Comparison of ENCODE assay signal across 1 cellular context in the genomic region with DNA sequence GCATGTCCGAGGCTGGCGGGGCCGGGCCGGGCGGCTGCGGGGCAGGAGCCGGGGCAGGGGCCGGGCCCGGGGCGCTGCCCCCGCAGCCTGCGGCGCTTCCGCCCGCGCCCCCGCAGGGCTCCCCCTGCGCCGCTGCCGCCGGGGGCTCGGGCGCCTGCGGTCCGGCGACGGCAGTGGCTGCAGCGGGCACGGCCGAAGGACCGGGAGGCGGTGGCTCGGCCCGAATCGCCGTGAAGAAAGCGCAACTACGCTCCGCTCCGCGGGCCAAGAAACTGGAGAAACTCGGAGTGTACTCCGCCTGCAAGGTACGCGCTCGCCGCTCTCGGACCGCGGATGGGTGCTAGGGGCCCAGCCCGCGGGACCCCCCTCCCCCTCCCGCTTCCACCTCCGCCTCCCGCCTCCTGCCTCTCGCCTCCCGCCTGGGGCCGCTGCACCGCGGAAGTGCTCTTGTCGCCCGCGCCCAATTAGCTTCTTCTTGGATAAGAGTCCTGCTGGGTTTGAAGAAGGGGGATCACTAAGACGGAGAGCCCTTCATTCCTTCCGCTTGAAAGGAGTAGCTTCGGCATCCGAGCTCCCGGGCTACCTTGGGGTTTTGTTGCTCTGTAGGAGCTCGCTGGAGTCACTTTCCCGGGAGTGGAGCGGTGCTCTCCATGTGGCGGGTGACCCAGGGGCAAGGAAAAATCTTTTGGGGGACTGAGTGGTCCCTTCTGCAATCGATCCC.
TF ChIP-seq lines count a peak whose summit lies in the region.

No MANE protein-coding gene starts in this region.

TF ChIP-seq in HCT116, 20 proteins besides CTCF, POLR2A, EP300 and RAD21 (continued from another document):
- TF ChIP-seq, protein P1, sequence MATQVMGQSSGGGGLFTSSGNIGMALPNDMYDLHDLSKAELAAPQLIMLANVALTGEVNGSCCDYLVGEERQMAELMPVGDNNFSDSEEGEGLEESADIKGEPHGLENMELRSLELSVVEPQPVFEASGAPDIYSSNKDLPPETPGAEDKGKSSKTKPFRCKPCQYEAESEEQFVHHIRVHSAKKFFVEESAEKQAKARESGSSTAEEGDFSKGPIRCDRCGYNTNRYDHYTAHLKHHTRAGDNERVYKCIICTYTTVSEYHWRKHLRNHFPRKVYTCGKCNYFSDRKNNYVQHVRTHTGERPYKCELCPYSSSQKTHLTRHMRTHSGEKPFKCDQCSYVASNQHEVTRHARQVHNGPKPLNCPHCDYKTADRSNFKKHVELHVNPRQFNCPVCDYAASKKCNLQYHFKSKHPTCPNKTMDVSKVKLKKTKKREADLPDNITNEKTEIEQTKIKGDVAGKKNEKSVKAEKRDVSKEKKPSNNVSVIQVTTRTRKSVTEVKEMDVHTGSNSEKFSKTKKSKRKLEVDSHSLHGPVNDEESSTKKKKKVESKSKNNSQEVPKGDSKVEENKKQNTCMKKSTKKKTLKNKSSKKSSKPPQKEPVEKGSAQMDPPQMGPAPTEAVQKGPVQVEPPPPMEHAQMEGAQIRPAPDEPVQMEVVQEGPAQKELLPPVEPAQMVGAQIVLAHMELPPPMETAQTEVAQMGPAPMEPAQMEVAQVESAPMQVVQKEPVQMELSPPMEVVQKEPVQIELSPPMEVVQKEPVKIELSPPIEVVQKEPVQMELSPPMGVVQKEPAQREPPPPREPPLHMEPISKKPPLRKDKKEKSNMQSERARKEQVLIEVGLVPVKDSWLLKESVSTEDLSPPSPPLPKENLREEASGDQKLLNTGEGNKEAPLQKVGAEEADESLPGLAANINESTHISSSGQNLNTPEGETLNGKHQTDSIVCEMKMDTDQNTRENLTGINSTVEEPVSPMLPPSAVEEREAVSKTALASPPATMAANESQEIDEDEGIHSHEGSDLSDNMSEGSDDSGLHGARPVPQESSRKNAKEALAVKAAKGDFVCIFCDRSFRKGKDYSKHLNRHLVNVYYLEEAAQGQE (IDR thresholded peaks at IDR 0.05; ENCODE audit: low read depth) = no peak
- TF ChIP-seq EZH2 (IDR thresholded peaks at IDR 0.05) (no peak), JUND (IDR thresholded peaks at IDR 0.05) (no peak), EGR1 (IDR thresholded peaks at IDR 0.05; ENCODE audit: low read depth) (no peak), ELF1 (IDR thresholded peaks at IDR 0.05; ENCODE audit: borderline replicate concordance, low read depth) (peak; percentile 58), SIN3A (IDR thresholded peaks at IDR 0.05; ENCODE audit: low read depth) (peak; percentile 14; the same call in 1 of the 2 replicates), POLR2AphosphoS5 (IDR thresholded peaks at IDR 0.05; ENCODE audit: low read depth, low read length) (no peak), YY1 (IDR thresholded peaks at IDR 0.05; ENCODE audit: extremely low read depth, insufficient replicate concordance, low read depth, low read length) (no peak), SRF (IDR thresholded peaks at IDR 0.05; ENCODE audit: low read depth) (no peak), SP1 (IDR thresholded peaks at IDR 0.05; ENCODE audit: low read depth) (no peak), ZFX (IDR thresholded peaks at IDR 0.05) (0 out of 2 replicates have a peak, but pooled peaks have one; percentile 30), FOSL1 (IDR thresholded peaks at IDR 0.05; ENCODE audit: low read depth) (no peak)
- TF ChIP-seq, protein P2, sequence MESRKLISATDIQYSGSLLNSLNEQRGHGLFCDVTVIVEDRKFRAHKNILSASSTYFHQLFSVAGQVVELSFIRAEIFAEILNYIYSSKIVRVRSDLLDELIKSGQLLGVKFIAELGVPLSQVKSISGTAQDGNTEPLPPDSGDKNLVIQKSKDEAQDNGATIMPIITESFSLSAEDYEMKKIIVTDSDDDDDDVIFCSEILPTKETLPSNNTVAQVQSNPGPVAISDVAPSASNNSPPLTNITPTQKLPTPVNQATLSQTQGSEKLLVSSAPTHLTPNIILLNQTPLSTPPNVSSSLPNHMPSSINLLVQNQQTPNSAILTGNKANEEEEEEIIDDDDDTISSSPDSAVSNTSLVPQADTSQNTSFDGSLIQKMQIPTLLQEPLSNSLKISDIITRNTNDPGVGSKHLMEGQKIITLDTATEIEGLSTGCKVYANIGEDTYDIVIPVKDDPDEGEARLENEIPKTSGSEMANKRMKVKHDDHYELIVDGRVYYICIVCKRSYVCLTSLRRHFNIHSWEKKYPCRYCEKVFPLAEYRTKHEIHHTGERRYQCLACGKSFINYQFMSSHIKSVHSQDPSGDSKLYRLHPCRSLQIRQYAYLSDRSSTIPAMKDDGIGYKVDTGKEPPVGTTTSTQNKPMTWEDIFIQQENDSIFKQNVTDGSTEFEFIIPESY (IDR thresholded peaks at IDR 0.05; ENCODE audit: extremely low read depth, insufficient replicate concordance, low read length) = no peak
- TF ChIP-seq, protein P3, sequence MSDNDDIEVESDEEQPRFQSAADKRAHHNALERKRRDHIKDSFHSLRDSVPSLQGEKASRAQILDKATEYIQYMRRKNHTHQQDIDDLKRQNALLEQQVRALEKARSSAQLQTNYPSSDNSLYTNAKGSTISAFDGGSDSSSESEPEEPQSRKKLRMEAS (IDR thresholded peaks at IDR 0.05) = no peak
